28 cellular contexts compared by ENCODE assay signal in genomic region chr15:47437492-47437891, GRCh38.
"Had no signal": no experiment of that assay in that cellular context is flagged by ENCODE, and none has a peak within 500 bp of the region (broad histone marks: within the 10 kb centered on the region; RNA-seq: fewer than 3 reads in every experiment).

No MANE protein-coding gene starts in this region.

- H3K4me1 Mint-ChIP-seq: activated CD4-positive, alpha-beta T cell treated with anti-CD3 and anti-CD28 coated beads for 36 hours; immature natural killer cell; stimulated activated effector memory CD8-positive, alpha-beta T cell treated with anti-CD3 and anti-CD28 coated beads, Interleukin-12 subunit alpha, Interleukin-12 subunit beta, amount 100 ng/mL, for 72 hours; stimulated activated naive CD8-positive, alpha-beta T cell treated with anti-CD3 and anti-CD28 coated beads, Interleukin-15, amount 100 ng/mL, for 72 hours had no signal

- H3K36me3 ChIP-seq: heart left ventricle, left lung, lower lobe of right lung, uterus had no signal

- H3K9me3 ChIP-seq: body of pancreas, heart left ventricle, left lung, lower lobe of right lung, uterus had no signal

- H3K4me1 ChIP-seq: body of pancreas, left lung, lower lobe of right lung, uterus had no signal

- H3K27ac ChIP-seq: body of pancreas, coronary artery, dorsolateral prefrontal cortex, heart left ventricle, left lung, lower lobe of right lung, skin epidermis, uterus had no signal

- H3K27me3 ChIP-seq: body of pancreas, dorsolateral prefrontal cortex, heart left ventricle, left lung, uterus had no signal

- H3K4me3 ChIP-seq: body of pancreas, coronary artery, dorsolateral prefrontal cortex, heart left ventricle, left lung, lower lobe of right lung, skin epidermis, uterus had no signal

- H3K27ac Mint-ChIP-seq: activated CD4-positive, alpha-beta T cell treated with anti-CD3 and anti-CD28 coated beads for 36 hours; activated naive CD8-positive, alpha-beta T cell; activated T-cell treated with anti-CD3 and anti-CD28 coated beads, Interleukin-2, amount 50 U/mL, for 72 hours; immature natural killer cell; nephron; stimulated activated effector memory CD8-positive, alpha-beta T cell treated with anti-CD3 and anti-CD28 coated beads, Interleukin-12 subunit alpha, Interleukin-12 subunit beta, amount 100 ng/mL, for 72 hours; stimulated activated naive CD8-positive, alpha-beta T cell treated with anti-CD3 and anti-CD28 coated beads, Interleukin-15, amount 100 ng/mL, for 72 hours; type B pancreatic cell had no signal

- H3K4me3 Mint-ChIP-seq: activated CD4-positive, alpha-beta T cell treated with anti-CD3 and anti-CD28 coated beads for 36 hours; activated naive CD8-positive, alpha-beta T cell; activated T-cell treated with anti-CD3 and anti-CD28 coated beads, Interleukin-2, amount 50 U/mL, for 72 hours; immature natural killer cell; nephron; stimulated activated effector memory CD8-positive, alpha-beta T cell treated with anti-CD3 and anti-CD28 coated beads, Interleukin-12 subunit alpha, Interleukin-12 subunit beta, amount 100 ng/mL, for 72 hours; stimulated activated naive CD8-positive, alpha-beta T cell treated with anti-CD3 and anti-CD28 coated beads, Interleukin-15, amount 100 ng/mL, for 72 hours; type B pancreatic cell had no signal

- DNase-seq: activated CD4-positive, alpha-beta T cell treated with anti-CD3 and anti-CD28 coated beads for 36 hours; activated CD4-positive, CD25-positive, alpha-beta regulatory T cell; activated naive CD4-positive, alpha-beta T cell treated with Interleukin-2 at 50 U/mL for 16 hours; activated T-cell treated with anti-CD3 and anti-CD28 coated beads for 4 hours; activated T-cell treated with anti-CD3 and anti-CD28 coated beads, Interleukin-2, amount 50 U/mL, for 72 hours; aorta; body of pancreas; dorsolateral prefrontal cortex; effector memory CD4-positive, alpha-beta T cell; foreskin fibroblast; heart left ventricle; immature natural killer cell; kidney glomerular epithelial cell; left lung; lower lobe of right lung; posterior cingulate gyrus; stimulated activated CD4-positive, alpha-beta T cell treated with anti-CD3 and anti-CD28 coated beads, Interleukin-4, amount 100 ng/mL, for 24 hours; stimulated activated naive CD8-positive, alpha-beta T cell treated with anti-CD3 and anti-CD28 coated beads, Interleukin-15, amount 100 ng/mL, for 72 hours; substantia nigra; uterus had no signal

- ATAC-seq: activated CD4-positive, alpha-beta T cell treated with anti-CD3 and anti-CD28 coated beads for 36 hours; activated T-cell treated with anti-CD3 and anti-CD28 coated beads, Interleukin-2, amount 50 U/mL, for 72 hours; body of pancreas; esophagus mucosa; heart left ventricle; left lung; lower lobe of right lung; sciatic nerve; stimulated activated effector memory CD8-positive, alpha-beta T cell treated with anti-CD3 and anti-CD28 coated beads, Interleukin-12 subunit alpha, Interleukin-12 subunit beta, amount 100 ng/mL, for 72 hours; stimulated activated naive CD8-positive, alpha-beta T cell treated with anti-CD3 and anti-CD28 coated beads, Interleukin-15, amount 100 ng/mL, for 72 hours had no signal

- H3K36me3 Mint-ChIP-seq: activated naive CD8-positive, alpha-beta T cell; stimulated activated effector memory CD8-positive, alpha-beta T cell treated with anti-CD3 and anti-CD28 coated beads, Interleukin-12 subunit alpha, Interleukin-12 subunit beta, amount 100 ng/mL, for 72 hours; type B pancreatic cell had no signal

- H3K27me3 Mint-ChIP-seq: activated CD4-positive, alpha-beta T cell treated with anti-CD3 and anti-CD28 coated beads for 36 hours; activated naive CD8-positive, alpha-beta T cell; stimulated activated naive CD8-positive, alpha-beta T cell treated with anti-CD3 and anti-CD28 coated beads, Interleukin-15, amount 100 ng/mL, for 72 hours; type B pancreatic cell had no signal

- H3K9me3 Mint-ChIP-seq: nephron, type B pancreatic cell had no signal
